Comparison of ENCODE assay signal across 8 cellular contexts in the genomic region with DNA sequence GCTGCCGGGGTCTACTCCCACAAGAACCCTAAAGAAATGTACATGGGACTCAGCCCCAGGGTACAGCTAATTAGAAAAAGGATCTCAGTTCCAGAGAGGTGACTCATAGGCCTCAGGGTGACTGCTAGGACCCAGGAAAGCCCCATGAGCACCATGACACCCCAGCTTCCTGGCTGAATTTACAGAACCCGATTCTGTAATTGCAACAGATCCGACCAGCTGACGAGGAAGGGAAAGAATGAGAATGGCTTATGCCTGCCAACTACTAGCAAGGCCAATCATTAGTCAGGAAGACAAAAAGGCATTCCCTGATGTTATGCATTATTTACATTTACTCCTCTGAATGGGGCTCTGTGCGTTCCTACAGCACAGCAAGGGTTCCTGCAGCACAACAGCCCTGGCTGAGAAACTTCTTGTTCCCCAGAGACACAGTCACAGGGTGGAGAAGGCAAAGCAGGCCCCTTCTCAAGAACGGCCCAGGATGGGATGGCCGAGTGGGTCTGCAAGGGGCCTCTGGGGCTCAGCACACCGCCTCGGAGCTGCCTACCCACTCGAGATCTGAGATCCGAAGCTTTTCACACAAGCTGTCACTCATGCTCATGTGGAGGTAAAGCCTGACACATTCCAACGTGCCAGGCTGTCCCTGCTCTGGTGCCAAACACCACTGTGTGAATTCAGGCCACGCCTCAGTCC. TPM values are rescaled to one million over a fixed set of nuclear protein-coding genes. Genes with fewer than 3 reads are reported as not detected.
DNase-seq lines count a peak whose midpoint lies in the region; ATAC-seq and TF ChIP-seq lines count a peak whose summit lies in the region.

No MANE protein-coding gene starts in this region.

- TF ChIP-seq CTCF in AG09319 (IDR thresholded peaks at IDR 0.05; ENCODE audit: low read depth, low read length) = no peak
- no peak for TF ChIP-seq CTCF in fibroblast of villous mesenchyme (IDR thresholded peaks at IDR 0.05; ENCODE audit: insufficient read depth, low read depth, low read length)

- DNase-seq in AG09319 (ENCODE audit: extremely low read depth, low read depth) (peak; percentile 89), NCI-H2081 treated with DMSO at 0.1 percent for 48 hours (lab: John Stamatoyannopoulos, UW) (peak; percentile 32), fibroblast of villous mesenchyme (ENCODE audit: low read depth) (peak; percentile 97), smooth muscle cell of the brain vasculature (ENCODE audit: low read depth, low spot score) (peak; percentile 45), COR-L47 (lab: John Stamatoyannopoulos, UW) (no peak)
- peak; percentile 54 for DNase-seq in activated T-cell treated with anti-CD3 and anti-CD28 coated beads, Interleukin-2, amount 50 U/mL, for 1 hour

- H3K4me3 ChIP-seq in fibroblast of villous mesenchyme (ENCODE audit: low read depth, low read length) = no peak overlapping the region

- ATAC-seq in GM21381 (IDR thresholded peaks at IDR 0.05; ENCODE audit: unreplicated experiment) = peak; percentile 60
- no peak for ATAC-seq in HG03139 (IDR thresholded peaks at IDR 0.05; ENCODE audit: unreplicated experiment)

RNA-seq across cellular contexts. Expression of a gene that starts 27.2 kb away (rescaled TPM):
- total RNA-seq in fibroblast of villous mesenchyme = 0.64 and 1.7 TPM in 2 replicates

RNA-seq across cellular contexts. Expression of a gene that starts 36.7 kb away (rescaled TPM):
- 0.86 and 0.97 TPM in 2 replicates for total RNA-seq in fibroblast of villous mesenchyme

RNA-seq across cellular contexts. Expression of a gene that starts 52.2 kb away (rescaled TPM):
- 5.6 and 6.8 TPM in 2 replicates for total RNA-seq in fibroblast of villous mesenchyme

RNA-seq across cellular contexts. Expression of a gene that starts 53.2 kb away (rescaled TPM):
- total RNA-seq in fibroblast of villous mesenchyme = under 0.01 and 0.43 TPM in 2 replicates
